ENCODE assay signal across 1 cellular context in the genomic region with DNA sequence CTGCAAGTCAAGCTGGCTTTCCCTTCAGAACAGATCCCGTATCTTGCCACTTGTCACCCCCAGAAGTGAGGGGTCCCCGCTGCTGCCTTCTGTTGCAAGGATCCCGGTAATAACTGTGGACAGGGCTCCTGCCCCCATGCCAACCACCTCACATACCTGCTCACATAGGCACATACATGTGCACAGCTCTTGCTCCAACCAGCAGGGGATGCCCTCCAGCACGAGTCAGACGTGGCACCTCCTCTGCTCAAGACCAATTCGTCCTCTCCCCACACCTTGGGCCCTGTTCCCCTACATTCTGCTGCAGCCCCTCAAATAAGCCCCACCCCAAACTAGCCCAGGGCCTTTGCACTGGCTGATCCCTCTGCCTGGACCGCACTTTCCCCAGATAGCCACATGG.
TF ChIP-seq lines count a peak whose summit lies in the region.

No MANE protein-coding gene starts in this region.

TF ChIP-seq in H1, 55 proteins besides CTCF, POLR2A, EP300 and RAD21:
- no peak for TF ChIP-seq JUND (IDR thresholded peaks at IDR 0.05; ENCODE audit: low read length)
- no peak for TF ChIP-seq CREB1 (IDR thresholded peaks at IDR 0.05)
- TF ChIP-seq CBX8 (IDR thresholded peaks at IDR 0.05; ENCODE audit: borderline replicate concordance, low read depth, low read length), result no peak
- TF ChIP-seq CEBPB (IDR thresholded peaks at IDR 0.05; ENCODE audit: low read depth, low read length), result no peak
- no peak for TF ChIP-seq CHD1 (IDR thresholded peaks at IDR 0.05; ENCODE audit: low read depth, low read length)
- no peak for TF ChIP-seq NANOG (IDR thresholded peaks at IDR 0.05; ENCODE audit: insufficient read depth, low read depth, low read length, poor library complexity, severe bottlenecking)
- no peak for TF ChIP-seq POU5F1 (IDR thresholded peaks at IDR 0.05; ENCODE audit: low read depth, low read length)
- TF ChIP-seq ASH2L (IDR thresholded peaks at IDR 0.05; ENCODE audit: low read length), result no peak
- no peak for TF ChIP-seq FOSL1 (IDR thresholded peaks at IDR 0.05; ENCODE audit: insufficient read depth, low read depth, low read length)
- TF ChIP-seq RNF2 (IDR thresholded peaks at IDR 0.05; ENCODE audit: borderline replicate concordance, low read depth, low read length, missing control alignments, poor library complexity, severe bottlenecking), result no peak
- no peak for TF ChIP-seq KDM4A (IDR thresholded peaks at IDR 0.05; ENCODE audit: low read depth, low read length, severe bottlenecking)
- no peak for TF ChIP-seq BACH1 (IDR thresholded peaks at IDR 0.05; ENCODE audit: low read length)
- TF ChIP-seq SRF (IDR thresholded peaks at IDR 0.05; ENCODE audit: low read depth, low read length), result no peak
- no peak for TF ChIP-seq TAF7 (optimal IDR thresholded peaks at IDR 0.05; ENCODE audit: borderline replicate concordance, low read depth, low read length)
- TF ChIP-seq KDM1A (IDR thresholded peaks at IDR 0.05; ENCODE audit: borderline replicate concordance, low read length), result no peak
